10 cellular contexts compared by ENCODE assay signal in the genomic region with DNA sequence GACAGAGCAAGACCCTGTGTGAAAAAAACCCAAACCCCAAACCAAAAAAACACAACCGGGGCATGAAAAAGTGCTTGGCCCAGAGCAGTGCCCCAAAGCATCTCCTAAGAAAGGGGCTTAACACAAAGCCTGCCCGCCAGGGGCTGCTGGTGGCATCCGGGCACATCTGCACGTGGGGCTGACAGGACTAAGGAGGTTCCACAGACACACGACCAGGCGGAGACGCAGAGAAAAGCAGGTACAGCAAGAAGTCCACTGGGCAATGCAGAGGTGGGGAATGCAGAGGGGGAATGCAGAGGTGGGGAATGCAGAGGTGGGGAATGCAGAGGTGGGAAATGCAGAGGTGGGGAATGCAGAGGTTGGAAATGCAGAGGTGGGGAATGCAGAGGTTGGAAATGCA.
DNase-seq lines count a peak whose midpoint lies in the region; ATAC-seq, FAIRE-seq and TF ChIP-seq lines count a peak whose summit lies in the region.
"Had no signal": no experiment of that assay in that cellular context is flagged by ENCODE, and none has a peak within 500 bp of the region (broad histone marks: within the 10 kb centered on the region; RNA-seq: fewer than 3 reads in every experiment).

No MANE protein-coding gene starts in this region.

- H3K4me1 ChIP-seq in DOHH2 (ENCODE audit: control insufficient read depth, low read length) = peaks cover 60% of the 10 kb centered on the region
- peaks cover 61% of the 10 kb centered on the region for H3K4me1 ChIP-seq in SJSA1 (replicated peaks)
- H3K4me1 ChIP-seq in heart left ventricle = peaks cover 19 to 88% (median 70%) of the 10 kb centered on the region in 12 donors

- no peak for FAIRE-seq in RCC 7860 (lab: Jason Lieb, UNC)

- H3K4me2 ChIP-seq in DOHH2 (ENCODE audit: low read length) = peak overlapping the region; percentile 43

- TF ChIP-seq CTCF in DOHH2 (IDR thresholded peaks at IDR 0.05; ENCODE audit: low read depth, low read length, poor library complexity, severe bottlenecking) (no peak), heart left ventricle (IDR thresholded peaks at IDR 0.05) (no peak)

- H3K9me3 ChIP-seq in DOHH2 (ENCODE audit: control insufficient read depth, insufficient read depth, low read length) (no peaks in the 10 kb centered on the region), SJSA1 (replicated peaks) (no peaks in the 10 kb centered on the region), heart left ventricle (no peaks in the 10 kb centered on the region)
- H3K9me3 ChIP-seq: body of pancreas had no signal

- WGBS in heart left ventricle, 4 donors = 79 to 89% (median 82%) methylated on average over 7 of the region's 7 CpGs

- DNase-seq in SJSA1 (ENCODE audit: low read depth in 1 of 2, low spot score in 2 of 2) = no peak
- DNase-seq in heart left ventricle = no peak
- peak; percentile 49 for DNase-seq in sciatic nerve (ENCODE audit: low spot score)
- DNase-seq in activated gamma-delta T cell (lab: John Stamatoyannopoulos, UW) = no peak
- no peak for DNase-seq in RCC 7860 (ENCODE audit: low spot score)

- ATAC-seq in heart left ventricle (no peak), sciatic nerve (no peak), HG03521 (IDR thresholded peaks at IDR 0.05; ENCODE audit: unreplicated experiment) (no peak), GM18517 (IDR thresholded peaks at IDR 0.05; ENCODE audit: unreplicated experiment) (no peak)

- H3K4me3 ChIP-seq in DOHH2 (ENCODE audit: low read length) = no peak overlapping the region
- no peak overlapping the region for H3K4me3 ChIP-seq in SJSA1
- no peak overlapping the region for H3K4me3 ChIP-seq in heart left ventricle
- H3K4me3 ChIP-seq: body of pancreas had no signal

- H3K36me3 ChIP-seq in DOHH2 (ENCODE audit: control insufficient read depth, low read length) (peaks cover 12% of the 10 kb centered on the region), SJSA1 (peaks cover 19% of the 10 kb centered on the region), heart left ventricle (no peaks in the 10 kb centered on the region)

- no peak overlapping the region for H3K27ac ChIP-seq in DOHH2 (ENCODE audit: low read depth, low read length)
- H3K27ac ChIP-seq in SJSA1 = peak overlapping the region; percentile 81
- H3K27ac ChIP-seq in heart left ventricle = peak overlapping the region in 11 of 12 donors; percentile 67 to 92 (median 82)
- H3K27ac ChIP-seq: VCaP had no signal

- peaks cover 61% of the 10 kb centered on the region for H4K20me1 ChIP-seq in DOHH2 (ENCODE audit: control insufficient read depth, insufficient read depth, low read depth, low read length)

- intact Hi-C loops in heart left ventricle (cut with DNase I) (no loop called here), sciatic nerve (cut with DNase I) (no loop called here)

- H3K27me3 ChIP-seq in DOHH2 (ENCODE audit: control insufficient read depth, low read length) = no peaks in the 10 kb centered on the region
- no peaks in the 10 kb centered on the region for H3K27me3 ChIP-seq in SJSA1 (replicated peaks)
- no peaks in the 10 kb centered on the region for H3K27me3 ChIP-seq in heart left ventricle
- H3K27me3 ChIP-seq: body of pancreas had no signal

- TF ChIP-seq POLR2A in heart left ventricle (IDR thresholded peaks at IDR 0.05) = no peak

- H3K9me2 ChIP-seq in DOHH2 (replicated peaks; ENCODE audit: control insufficient read depth, low read length) = no peaks in the 10 kb centered on the region

- H3F3A ChIP-seq in DOHH2 (ENCODE audit: control insufficient read depth, insufficient read depth) = no peaks in the 10 kb centered on the region

- peaks cover 99% of the 10 kb centered on the region for H3K79me2 ChIP-seq in DOHH2 (ENCODE audit: control insufficient read depth, low read length)
